Comparison of ENCODE assay signal across 1 cellular context in genomic region chr7:156889746-156890145, GRCh38.
TF ChIP-seq lines count a peak whose summit lies in the region.

No MANE protein-coding gene starts in this region.

TF ChIP-seq in GM23338, 12 proteins besides CTCF, POLR2A, EP300 and RAD21 (continued from another document):
- TF ChIP-seq REST (IDR thresholded peaks at IDR 0.05; ENCODE audit: unreplicated experiment), result no peak
- no peak for TF ChIP-seq JUNB (IDR thresholded peaks at IDR 0.05; ENCODE audit: unreplicated experiment)
- no peak for TF ChIP-seq NANOG (IDR thresholded peaks at IDR 0.05; ENCODE audit: borderline replicate concordance)
- no peak for TF ChIP-seq POLR2AphosphoS5 (IDR thresholded peaks at IDR 0.05; ENCODE audit: low read depth)
- no peak for TF ChIP-seq CREB1 (CRISPR knock-in tag; IDR thresholded peaks at IDR 0.05; ENCODE audit: low read depth)
- TF ChIP-seq ZNF331 (CRISPR knock-in tag; IDR thresholded peaks at IDR 0.05; ENCODE audit: low read depth), result no peak
- no peak for TF ChIP-seq STAT1 (IDR thresholded peaks at IDR 0.05; ENCODE audit: unreplicated experiment)
- no peak for TF ChIP-seq ZNF462 (CRISPR knock-in tag; IDR thresholded peaks at IDR 0.05)
- no peak for TF ChIP-seq EZH2phosphoT487 (IDR thresholded peaks at IDR 0.05; ENCODE audit: unreplicated experiment)
- TF ChIP-seq ETS1 (IDR thresholded peaks at IDR 0.05), result no peak
